Comparison of ENCODE assay signal across 14 cellular contexts in genomic region chr14:93230539-93230938, GRCh38. TPM values are rescaled to one million over a fixed set of nuclear protein-coding genes. Genes with fewer than 3 reads are reported as not detected.
DNase-seq lines count a peak whose midpoint lies in the region; ATAC-seq and TF ChIP-seq lines count a peak whose summit lies in the region.
"Had no signal": no experiment of that assay in that cellular context is flagged by ENCODE, and none has a peak within 500 bp of the region (broad histone marks: within the 10 kb centered on the region; RNA-seq: fewer than 3 reads in every experiment).

No MANE protein-coding gene starts in this region.

- no peaks in the 10 kb centered on the region for H3K4me1 ChIP-seq in A673 (ENCODE audit: insufficient read depth, low read length, poor library complexity, severe bottlenecking)

- no peak overlapping the region for H3K27ac ChIP-seq in A673 (ENCODE audit: low read depth, low read length, poor library complexity, severe bottlenecking)
- H3K27ac ChIP-seq in CD4-positive, alpha-beta T cell (ENCODE audit: low read depth, low read length) = no peak overlapping the region
- H3K27ac ChIP-seq: C4-2B had no signal

- BruUV-seq in A673 (replicated peaks; lab: Mats Ljungman, UMichigan) = no TSS peak

- peak overlapping the region; percentile 43 for H3K4me3 ChIP-seq in A673 (ENCODE audit: low read depth, low read length, poor library complexity, severe bottlenecking)

- TF ChIP-seq CTCF in A673 (conservative IDR thresholded peaks at IDR 0.05; ENCODE audit: low read depth, low read length) = no peak
- no peak for TF ChIP-seq CTCF in CD4-positive, alpha-beta T cell (IDR thresholded peaks at IDR 0.05)

- no peaks in the 10 kb centered on the region for H3K9me3 Mint-ChIP-seq in CD4-positive, alpha-beta T cell
- no peaks in the 10 kb centered on the region for H3K9me3 Mint-ChIP-seq in naive thymus-derived CD8-positive, alpha-beta T cell
- H3K9me3 Mint-ChIP-seq: activated naive CD4-positive, alpha-beta T cell treated with anti-CD3 and anti-CD28 coated beads, Interleukin-2, amount 50 U/mL, for 72 hours; effector memory CD8-positive, alpha-beta T cell had no signal

- H3K36me3 Mint-ChIP-seq in CD4-positive, alpha-beta T cell (ENCODE audit: low read depth) = peaks cover 39% of the 10 kb centered on the region
- peaks cover 10% of the 10 kb centered on the region for H3K36me3 Mint-ChIP-seq in T-helper 17 cell (ENCODE audit: low read depth)
- H3K36me3 Mint-ChIP-seq in naive thymus-derived CD8-positive, alpha-beta T cell = peaks cover 13 to 45% (median 36%) of the 10 kb centered on the region in 3 donors

- peaks cover 11% of the 10 kb centered on the region for H3K4me1 Mint-ChIP-seq in CD4-positive, alpha-beta T cell (ENCODE audit: low read depth)
- peaks cover 28% of the 10 kb centered on the region for H3K4me1 Mint-ChIP-seq in T-helper 17 cell
- H3K4me1 Mint-ChIP-seq in naive thymus-derived CD8-positive, alpha-beta T cell = peaks cover 10 to 18% (median 15%) of the 10 kb centered on the region in 4 donors

- CTCF ChIA-PET in A673 (lab: Charles Lee) = no interaction called here
- CTCF ChIA-PET in CD4-positive, alpha-beta T cell (lab: Charles Lee) = no interaction called here

- intact Hi-C loops in A673 (cut with micrococcal nuclease; ENCODE audit: unreplicated experiment) = loop anchor here (5.0 to 10.0 kb wide), 2 partner anchors 312 to 384 kb away; no protein-coding TSS in a partner anchor
- intact Hi-C loops in CD4-positive, alpha-beta T cell (cut with DNase I, micrococcal nuclease) = loop anchor here in 1 of 2 experiments (5.0 kb wide), 1 partner anchor 662 kb away; no protein-coding TSS in a partner anchor

- H3K27me3 Mint-ChIP-seq in CD4-positive, alpha-beta T cell = no peaks in the 10 kb centered on the region
- H3K27me3 Mint-ChIP-seq in T-helper 17 cell = peaks cover 6% of the 10 kb centered on the region
- peaks cover 0 to 18% (median 14%) of the 10 kb centered on the region in 5 donors for H3K27me3 Mint-ChIP-seq in naive thymus-derived CD8-positive, alpha-beta T cell

- no peak for ATAC-seq in CD4-positive, alpha-beta T cell (ENCODE audit: poor library complexity)
- ATAC-seq in T-helper 17 cell = no peak
- ATAC-seq in naive thymus-derived CD8-positive, alpha-beta T cell = no peak
- ATAC-seq in GM18907 (IDR thresholded peaks at IDR 0.05; ENCODE audit: unreplicated experiment) = no peak
- ATAC-seq in HG02763 (IDR thresholded peaks at IDR 0.05; ENCODE audit: unreplicated experiment) = no peak
- ATAC-seq: effector memory CD8-positive, alpha-beta T cell had no signal

- no peaks in the 10 kb centered on the region for H3K27me3 ChIP-seq in A673 (replicated peaks; ENCODE audit: insufficient read depth, low read depth, low read length, poor library complexity)
- no peaks in the 10 kb centered on the region for H3K27me3 ChIP-seq in CD4-positive, alpha-beta T cell (ENCODE audit: control insufficient read depth, insufficient read depth, low read length)

- H3K27ac Mint-ChIP-seq in CD4-positive, alpha-beta T cell = no peak overlapping the region
- peak overlapping the region; percentile 24 for H3K27ac Mint-ChIP-seq in T-helper 17 cell
- H3K27ac Mint-ChIP-seq in naive thymus-derived CD8-positive, alpha-beta T cell = peak overlapping the region in 1 of 10 donors; percentile 68
- H3K27ac Mint-ChIP-seq: effector memory CD8-positive, alpha-beta T cell had no signal

- H3K9me3 ChIP-seq in A673 (ENCODE audit: low read depth, low read length, poor library complexity, severe bottlenecking) = no peaks in the 10 kb centered on the region
- H3K9me3 ChIP-seq in CD4-positive, alpha-beta T cell (ENCODE audit: control insufficient read depth, low read length) = no peaks in the 10 kb centered on the region
- no peaks in the 10 kb centered on the region for H3K9me3 ChIP-seq in T-helper 17 cell (ENCODE audit: control insufficient read depth, low read length, poor library complexity, severe bottlenecking)

- H3K36me3 ChIP-seq in A673 (ENCODE audit: insufficient read depth, low read length, poor library complexity, severe bottlenecking) = peaks cover 20% of the 10 kb centered on the region

- POLR2A ChIA-PET in A673 (lab: Charles Lee; ENCODE audit: low non-redundant PET) = no interaction called here
- POLR2A ChIA-PET in CD4-positive, alpha-beta T cell (lab: Charles Lee) = no interaction called here
- POLR2A ChIA-PET in naive thymus-derived CD8-positive, alpha-beta T cell (lab: Charles Lee) = no interaction called here

- DNase-seq in A673 (ENCODE audit: low spot score) (no peak), T-helper 17 cell (no peak), D341Med (ENCODE audit: low spot score) (no peak)
- no peak for DNase-seq in CD4-positive, alpha-beta T cell
- no peak for DNase-seq in naive thymus-derived CD8-positive, alpha-beta T cell
- DNase-seq: effector memory CD8-positive, alpha-beta T cell; GOT3; left ventricle myocardium superior; NCI-H1436; OCI-M1 had no signal

- H3K4me3 Mint-ChIP-seq in CD4-positive, alpha-beta T cell = peak overlapping the region; percentile 39
- H3K4me3 Mint-ChIP-seq in T-helper 17 cell = peak overlapping the region; percentile 72
- peak overlapping the region in 7 of 10 donors; percentile 40 to 77 (median 61) for H3K4me3 Mint-ChIP-seq in naive thymus-derived CD8-positive, alpha-beta T cell

RNA-seq across cellular contexts. Expression of gene UBR7, which starts 23.5 kb away (rescaled TPM):
- 64.0 and 73.1 TPM in 2 replicates for total RNA-seq in A673 (2021)
- 1 to 10 TPM; 6.8 to 7.4 TPM for total RNA-seq in CD4-positive, alpha-beta T cell
- total RNA-seq in T-helper 17 cell = 10 to 100 TPM; 12.9 to 14.6 TPM
- total RNA-seq in naive thymus-derived CD8-positive, alpha-beta T cell = 10 to 100 TPM; 13.7 to 13.8 TPM
- 10 to 100 TPM; 24.9 to 28.2 (median 26.1) TPM for polyA plus RNA-seq in naive thymus-derived CD8-positive, alpha-beta T cell

RNA-seq across cellular contexts. Expression of gene GON7, which starts 23.7 kb away (rescaled TPM):
- total RNA-seq in A673 (2021) = 19.6 and 24.1 TPM in 2 replicates
- total RNA-seq in CD4-positive, alpha-beta T cell = 1 to 10 TPM; 2.3 to 2.4 TPM
- 1 to 10 TPM; 3.1 to 6.7 TPM for total RNA-seq in T-helper 17 cell
- 1 to 10 TPM; 7.0 to 7.1 TPM for total RNA-seq in naive thymus-derived CD8-positive, alpha-beta T cell
- polyA plus RNA-seq in naive thymus-derived CD8-positive, alpha-beta T cell = 10 to 100 TPM in 2 of 3 donors, 1 to 10 TPM in 1; 9.5 to 18.8 (median 17.4) TPM

RNA-seq across cellular contexts. Expression of gene LYSET, which starts 45.4 kb away (rescaled TPM):
- 26.7 and 26.8 TPM in 2 replicates for total RNA-seq in A673 (2021)
- 1 to 10 TPM; 5.8 TPM for total RNA-seq in CD4-positive, alpha-beta T cell
- total RNA-seq in T-helper 17 cell = 1 to 10 TPM; 6.3 to 8.1 TPM
- 10 to 100 TPM; 17.4 to 21.7 TPM for total RNA-seq in naive thymus-derived CD8-positive, alpha-beta T cell
- 10 to 100 TPM; 33.8 to 46.0 (median 42.1) TPM for polyA plus RNA-seq in naive thymus-derived CD8-positive, alpha-beta T cell

RNA-seq across cellular contexts. Expression of gene MOAP1, which starts 45.8 kb away (rescaled TPM):
- total RNA-seq in A673 (2021) (25.6 and 32.4 TPM in 2 replicates), T-helper 17 cell (10 to 100 TPM; 70.5 to 91.5 TPM)
- total RNA-seq in CD4-positive, alpha-beta T cell = 100 to 1,000 TPM; 127 to 130 TPM
- 10 to 100 TPM; 58.3 to 58.7 TPM for total RNA-seq in naive thymus-derived CD8-positive, alpha-beta T cell
- 10 to 100 TPM; 56.8 to 75.0 (median 72.2) TPM for polyA plus RNA-seq in naive thymus-derived CD8-positive, alpha-beta T cell
